ENCODE assay signal across 8 cellular contexts in genomic region chr6:4135665-4136353, GRCh38. TPM values are rescaled to one million over a fixed set of nuclear protein-coding genes. Genes with fewer than 3 reads are reported as not detected.
DNase-seq lines count a peak whose midpoint lies in the region; ATAC-seq and TF ChIP-seq lines count a peak whose summit lies in the region.

No MANE protein-coding gene starts in this region.

- intact Hi-C loops in spleen (cut with DNase I; ENCODE audit: low total_unique reads), result loop anchor here (10.0 kb wide), 1 partner anchor 111 kb away; a partner anchor contains a TSS

- WGBS in spleen, 5 donors, result 0 to 1% (median 1%) methylated on average over 4 to 64 of the region's 64 CpGs

- peaks cover 8 to 53% (median 33%) of the 10 kb centered on the region in 6 donors for H3K4me1 ChIP-seq in spleen

- no peak for TF ChIP-seq CTCF in spleen (IDR thresholded peaks at IDR 0.05 in 8 of 11, conservative IDR thresholded peaks at IDR 0.05 in 3 of 11)

- peaks cover 0 to 6% (median 0%) of the 10 kb centered on the region in 8 donors for H3K9me3 ChIP-seq in spleen

- H3K4me3 ChIP-seq in spleen, result peak overlapping the region; percentile 40 to 89 (median 82)

- no peak for TF ChIP-seq POLR2A in spleen (IDR thresholded peaks at IDR 0.05)

- H3K27me3 ChIP-seq in spleen (replicated peaks in 1 of 7), result no peaks in the 10 kb centered on the region

- DNase-seq in AG08396 (ENCODE audit: low spot score) (peak; percentile 99), NCI-H345 (lab: John Stamatoyannopoulos, UW) (peak; percentile 85), iris pigment epithelial cell (ENCODE audit: low read depth) (peak; percentile 97), spleen (peak; percentile 98)
- peak; percentile 80 for DNase-seq in activated CD4-positive, CD25-positive, alpha-beta regulatory T cell treated with anti-CD3 and anti-CD28 coated beads, Interleukin-2, amount 50 U/mL, for 16 hours (ENCODE audit: low read depth, low spot score)
- DNase-seq in central memory CD4-positive, alpha-beta T cell, result peak; percentile 83

- peak overlapping the region; percentile 79 to 93 (median 90) for H3K27ac ChIP-seq in spleen

- ATAC-seq in GM19023 (IDR thresholded peaks at IDR 0.05; ENCODE audit: unreplicated experiment) (peak; percentile 73), HG03175 (IDR thresholded peaks at IDR 0.05; ENCODE audit: unreplicated experiment) (peak; percentile 73)

- H3K36me3 ChIP-seq in spleen, result peaks cover 0 to 27% (median 9%) of the 10 kb centered on the region in 6 donors

RNA-seq across cellular contexts. Expression of gene ECI2, which starts 0.4 kb away (rescaled TPM):
- 10 to 100 TPM; 29.3 to 61.0 (median 34.8) TPM for total RNA-seq in spleen
- polyA plus RNA-seq in spleen, result 10 to 100 TPM; 25.9 to 34.9 (median 26.1) TPM

RNA-seq across cellular contexts. Expression of gene FAM217A, which starts 56.9 kb away (rescaled TPM):
- total RNA-seq in spleen, result not detected
- polyA plus RNA-seq in spleen, result not detected

Comparison
In these comparisons a context has a peak if more than half of its experiments do, and no peak if none do; other contexts are left out.
1. Peak in every context shown above with its lines: DNase-seq, ATAC-seq, H3K4me3 ChIP-seq and H3K27ac ChIP-seq.